ENCODE assay signal across 1 cellular context in the genomic region with DNA sequence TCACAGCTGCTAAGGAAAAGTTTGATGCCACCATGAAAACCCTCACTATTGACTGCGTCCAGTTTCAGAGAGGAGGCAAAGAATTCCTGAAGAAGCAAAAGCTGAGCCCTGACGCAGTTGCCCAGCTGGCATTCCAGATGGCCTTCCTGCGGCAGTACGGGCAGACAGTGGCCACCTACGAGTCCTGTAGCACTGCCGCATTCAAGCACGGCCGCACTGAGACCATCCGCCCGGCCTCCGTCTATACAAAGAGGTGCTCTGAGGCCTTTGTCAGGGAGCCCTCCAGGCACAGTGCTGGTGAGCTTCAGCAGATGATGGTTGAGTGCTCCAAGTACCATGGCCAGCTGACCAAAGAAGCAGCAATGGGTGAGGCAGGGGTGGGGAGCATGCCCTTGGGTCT.
A peak's percentile ranks its signal among the peaks of the same experiment; 100 is the strongest.
TF ChIP-seq lines count a peak whose summit lies in the region.

No MANE protein-coding gene starts in this region.

TF ChIP-seq in HCT116, 20 proteins besides CTCF, POLR2A, EP300 and RAD21:
- TF ChIP-seq REST (IDR thresholded peaks at IDR 0.05; ENCODE audit: low read depth) (no peak), ZNF274 (IDR thresholded peaks at IDR 0.05; ENCODE audit: low read depth, low read length) (no peak), EZH2 (IDR thresholded peaks at IDR 0.05) (no peak), CEBPB (IDR thresholded peaks at IDR 0.05; ENCODE audit: low read depth) (no peak), POLR2AphosphoS5 (IDR thresholded peaks at IDR 0.05; ENCODE audit: low read depth, low read length) (peak; percentile 7; the same call in 1 of the 2 replicates), SP1 (IDR thresholded peaks at IDR 0.05; ENCODE audit: low read depth) (no peak)
- TF ChIP-seq, protein P1, sequence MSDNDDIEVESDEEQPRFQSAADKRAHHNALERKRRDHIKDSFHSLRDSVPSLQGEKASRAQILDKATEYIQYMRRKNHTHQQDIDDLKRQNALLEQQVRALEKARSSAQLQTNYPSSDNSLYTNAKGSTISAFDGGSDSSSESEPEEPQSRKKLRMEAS (IDR thresholded peaks at IDR 0.05) = no peak
